In the genomic region with DNA sequence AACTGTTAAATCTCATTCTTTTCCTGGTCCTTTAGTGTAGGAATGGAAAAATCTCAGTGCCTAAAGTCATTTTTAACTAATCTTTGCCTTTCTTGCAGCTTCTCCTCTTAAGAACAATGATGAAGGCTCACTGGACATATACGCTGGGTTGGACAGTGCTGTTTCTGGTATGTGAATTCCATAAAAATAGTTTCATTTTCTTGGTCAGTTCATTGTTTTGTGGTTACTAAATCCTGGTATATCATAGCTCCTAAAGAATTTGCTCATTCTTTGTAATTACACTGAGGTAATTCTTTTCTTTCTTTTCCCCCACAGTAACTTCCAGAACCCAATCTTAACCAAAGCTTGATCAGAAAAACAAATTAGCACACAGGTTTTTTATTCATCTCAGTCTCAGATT, we compare ENCODE assay signal across 1 cellular context.
TF ChIP-seq lines count a peak whose summit lies in the region.

No MANE protein-coding gene starts in this region.

TF ChIP-seq in IMR-90, 13 proteins besides CTCF, POLR2A, EP300 and RAD21 (continued from another document):
- TF ChIP-seq FOS (IDR thresholded peaks at IDR 0.05; ENCODE audit: low read depth, low read length) = no peak
- no peak for TF ChIP-seq SMC3 (IDR thresholded peaks at IDR 0.05; ENCODE audit: low read depth, low read length)
- TF ChIP-seq MAFK (IDR thresholded peaks at IDR 0.05; ENCODE audit: low read depth, low read length) = no peak
- TF ChIP-seq MAZ (IDR thresholded peaks at IDR 0.05; ENCODE audit: borderline replicate concordance, low read depth, low read length) = no peak
- no peak for TF ChIP-seq MXI1 (IDR thresholded peaks at IDR 0.05; ENCODE audit: borderline replicate concordance, low read depth, low read length)
